ENCODE assay signal across 8 cellular contexts in the genomic region with DNA sequence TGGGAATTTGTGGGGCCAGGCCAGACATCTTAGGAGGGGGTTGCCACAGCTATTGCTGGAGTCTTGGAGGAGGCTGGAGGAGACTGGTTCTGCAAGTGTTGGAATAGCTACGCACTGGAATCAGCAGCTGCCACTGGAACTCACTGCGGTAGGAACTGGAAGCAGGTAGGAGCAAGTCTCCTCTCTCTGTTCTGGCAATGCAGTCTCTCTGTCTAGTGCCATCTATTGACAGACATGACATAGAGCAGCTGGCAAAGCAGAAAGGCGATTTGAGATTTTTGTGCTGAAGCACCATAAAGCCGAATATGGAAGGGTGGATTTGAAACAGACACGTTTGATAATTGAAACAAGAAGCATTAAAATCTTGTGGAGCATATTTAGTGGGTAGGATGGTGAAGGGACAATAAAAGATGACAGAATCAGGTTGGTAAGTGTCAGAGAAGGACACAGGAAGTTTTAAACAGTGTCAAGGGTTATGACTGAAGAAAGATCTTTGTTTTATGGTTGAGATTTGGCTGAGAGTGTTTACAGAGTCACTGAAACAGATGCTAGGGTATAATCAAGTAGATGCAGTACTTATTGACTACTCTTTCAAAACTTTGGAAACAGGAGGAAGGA. TPM values are rescaled to one million over a fixed set of nuclear protein-coding genes. Genes with fewer than 3 reads are reported as not detected.
A peak's percentile ranks its signal among the peaks of the same experiment; 100 is the strongest.
DNase-seq lines count a peak whose midpoint lies in the region; ATAC-seq and TF ChIP-seq lines count a peak whose summit lies in the region.

No MANE protein-coding gene starts in this region.

- H3K36me3 Mint-ChIP-seq in activated naive CD4-positive, alpha-beta T cell treated with anti-CD3 and anti-CD28 coated beads, Interleukin-2, amount 50 U/mL, for 72 hours = no peaks in the 10 kb centered on the region
- no peaks in the 10 kb centered on the region for H3K36me3 Mint-ChIP-seq in neural progenitor cell

- CTCF ChIA-PET in HEK293 (lab: Yijun Ruan, JAX) = interaction anchor here (0.6 to 3.0 kb wide), 15 partner anchors 8 to 512 kb away, joined by 3 to 10 read pairs (median 4); partner anchors contain the start of gene SYNPO2

- peak; percentile 44 to 61 for ATAC-seq in activated naive CD4-positive, alpha-beta T cell treated with anti-CD3 and anti-CD28 coated beads, Interleukin-2, amount 50 U/mL, for 72 hours
- ATAC-seq in SK-N-SH treated with all-trans-retinoic acid at 6 μM for 48 hours (peak; percentile 93), GM18870 (IDR thresholded peaks at IDR 0.05; ENCODE audit: unreplicated experiment) (no peak)

- no peak overlapping the region for H3K4me3 ChIP-seq in HEK293 (ENCODE audit: low read depth, low read length)
- no peak overlapping the region for H3K4me3 ChIP-seq in neural progenitor cell

- H3K27me3 ChIP-seq in neural progenitor cell = no peaks in the 10 kb centered on the region

- no peaks in the 10 kb centered on the region for H3K4me1 Mint-ChIP-seq in neural progenitor cell

- no peaks in the 10 kb centered on the region for H3F3A ChIP-seq in neural progenitor cell (ENCODE audit: low read depth)

- H3K9me3 ChIP-seq in HEK293 (ENCODE audit: control insufficient read depth, insufficient read depth, low read depth, low read length) (no peaks in the 10 kb centered on the region), neural progenitor cell (ENCODE audit: low read depth) (no peaks in the 10 kb centered on the region)

- no peak overlapping the region for H3K9ac ChIP-seq in neural progenitor cell

- no peak overlapping the region for H3K27ac Mint-ChIP-seq in activated naive CD4-positive, alpha-beta T cell treated with anti-CD3 and anti-CD28 coated beads, Interleukin-2, amount 50 U/mL, for 72 hours
- H3K27ac Mint-ChIP-seq in neural progenitor cell = no peak overlapping the region

- TF ChIP-seq CTCF in HEK293 (tag by site-specific recombination; IDR thresholded peaks at IDR 0.05) (peak; percentile 64), neural progenitor cell (IDR thresholded peaks at IDR 0.05) (peak; percentile 74)

- no peak for DNase-seq in activated naive CD4-positive, alpha-beta T cell treated with anti-CD3 and anti-CD28 coated beads, Interleukin-2, amount 50 U/mL, for 72 hours (ENCODE audit: low spot score in 2 of 2)
- no peak for DNase-seq in activated naive CD4-positive, alpha-beta T cell treated with anti-CD3 and anti-CD28 coated beads, Interleukin-2, amount 50 U/mL, for 16 hours
- DNase-seq in NCI-H1105 (lab: John Stamatoyannopoulos, UW) (peak; percentile 9), fibroblast of gingiva (ENCODE audit: low read depth) (peak; percentile 37), neural progenitor cell (ENCODE audit: low spot score) (peak; percentile 73)

- POLR2A ChIA-PET in HEK293 (lab: Yijun Ruan, JAX) = no interaction called here

- H3K36me3 ChIP-seq in HEK293 (ENCODE audit: control insufficient read depth in 2 of 2, insufficient read depth in 1 of 2, low read length in 2 of 2) = no peaks in the 10 kb centered on the region
- no peaks in the 10 kb centered on the region for H3K36me3 ChIP-seq in neural progenitor cell

- H4K20me1 ChIP-seq in neural progenitor cell (ENCODE audit: low read depth) = no peaks in the 10 kb centered on the region

- H3K9me3 Mint-ChIP-seq in activated naive CD4-positive, alpha-beta T cell treated with anti-CD3 and anti-CD28 coated beads, Interleukin-2, amount 50 U/mL, for 72 hours = no peaks in the 10 kb centered on the region
- no peaks in the 10 kb centered on the region for H3K9me3 Mint-ChIP-seq in neural progenitor cell

- H2AFZ ChIP-seq in neural progenitor cell (replicated peaks) = peak overlapping the region; percentile 96

- H3K27me3 Mint-ChIP-seq in neural progenitor cell (ENCODE audit: insufficient read depth, low read depth) = peaks cover 2% of the 10 kb centered on the region

- H3K4me3 Mint-ChIP-seq in neural progenitor cell = no peak overlapping the region

- H3K79me2 ChIP-seq in neural progenitor cell (ENCODE audit: low read depth) = no peaks in the 10 kb centered on the region

- H3K4me1 ChIP-seq in HEK293 (ENCODE audit: control insufficient read depth, insufficient read depth, low read length) (no peaks in the 10 kb centered on the region), neural progenitor cell (peaks cover 2% of the 10 kb centered on the region)

- H3K27ac ChIP-seq in HEK293 (ENCODE audit: extremely low read depth, low read depth, low read length) (no peak overlapping the region), neural progenitor cell (no peak overlapping the region)

- H3K4me2 ChIP-seq in neural progenitor cell = no peak overlapping the region

TF ChIP-seq in HEK293, 187 proteins besides CTCF, POLR2A, EP300 and RAD21 (continues in another document):
- no peak for TF ChIP-seq OVOL3 (tag by site-specific recombination; IDR thresholded peaks at IDR 0.05)
- peak; percentile 84 for TF ChIP-seq PRDM4 (tag by site-specific recombination; IDR thresholded peaks at IDR 0.05)
- TF ChIP-seq ZNF366 (tag by site-specific recombination; conservative IDR thresholded peaks at IDR 0.05) = no peak
- TF ChIP-seq ZNF624 (tag by site-specific recombination; IDR thresholded peaks at IDR 0.05) = no peak
- TF ChIP-seq ZNF701 (tag by site-specific recombination; IDR thresholded peaks at IDR 0.05) = no peak
- TF ChIP-seq ZNF48 (tag by site-specific recombination; IDR thresholded peaks at IDR 0.05) = no peak
- no peak for TF ChIP-seq ZSCAN30 (tag by site-specific recombination; IDR thresholded peaks at IDR 0.05)
- TF ChIP-seq ZNF350 (tag by site-specific recombination; IDR thresholded peaks at IDR 0.05) = no peak

TF ChIP-seq in SK-N-SH treated with all-trans-retinoic acid at 6 μM for 48 hours, 23 proteins besides CTCF, POLR2A, EP300 and RAD21:
- TF ChIP-seq ZNF8 (CRISPR knock-in tag; IDR thresholded peaks at IDR 0.05) (no peak), ZFP3 (CRISPR knock-in tag; IDR thresholded peaks at IDR 0.05) (0 out of 2 replicates have a peak, but pooled peaks have one; percentile 32), OSR1 (CRISPR knock-in tag; IDR thresholded peaks at IDR 0.05) (no peak), GLIS3 (CRISPR knock-in tag; IDR thresholded peaks at IDR 0.05) (no peak)

RNA-seq across cellular contexts. Expression of gene SYNPO2, which starts 23.5 kb away (rescaled TPM):
- total RNA-seq in activated naive CD4-positive, alpha-beta T cell treated with anti-CD3 and anti-CD28 coated beads, Interleukin-2, amount 50 U/mL, for 72 hours = under 1 TPM; 0.18 to 0.27 TPM
- 0.09 TPM in 2 replicates for total RNA-seq in neural progenitor cell (ENCODE audit: low replicate concordance)

RNA-seq across cellular contexts. Expression of gene SEC24D, which starts 29.3 kb away (rescaled TPM):
- 10 to 100 TPM; 36.4 to 45.7 TPM for total RNA-seq in activated naive CD4-positive, alpha-beta T cell treated with anti-CD3 and anti-CD28 coated beads, Interleukin-2, amount 50 U/mL, for 72 hours
- 8.2 and 10.1 TPM in 2 replicates for total RNA-seq in neural progenitor cell (ENCODE audit: low replicate concordance)

Comparison
In these comparisons a context has a peak if more than half of its experiments do, and no peak if none do; other contexts are left out.
1. DNase-seq: peak in NCI-H1105 (single experiment), fibroblast of gingiva (single experiment) and neural progenitor cell (single experiment); none in activated naive CD4-positive, alpha-beta T cell treated with anti-CD3 and anti-CD28 coated beads, Interleukin-2, amount 50 U/mL, for 72 hours (0 of 2) and activated naive CD4-positive, alpha-beta T cell treated with anti-CD3 and anti-CD28 coated beads, Interleukin-2, amount 50 U/mL, for 16 hours (single experiment).